In the genomic region with DNA sequence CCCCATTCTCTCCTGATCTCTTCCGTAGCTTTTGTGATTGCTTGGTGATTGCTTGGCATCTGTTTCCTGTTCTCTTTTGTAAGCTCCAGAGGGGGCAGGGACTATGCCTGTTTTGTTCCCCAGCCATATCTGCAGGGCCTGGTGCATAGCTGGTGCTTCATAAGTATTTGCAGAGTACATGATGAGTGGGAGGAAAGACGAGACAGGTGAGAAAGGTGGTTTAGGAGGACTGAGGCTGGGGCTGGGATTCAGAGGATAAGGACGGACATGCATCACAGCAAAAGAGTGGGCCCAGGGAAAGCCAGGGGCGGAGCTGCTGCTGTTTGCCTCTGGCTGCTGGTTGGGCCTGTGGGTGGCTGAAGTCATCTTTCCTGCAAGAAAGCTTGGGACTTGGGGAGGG, we compare ENCODE assay signal across 14 cellular contexts.
DNase-seq lines count a peak whose midpoint lies in the region; ATAC-seq and TF ChIP-seq lines count a peak whose summit lies in the region.
"Had no signal": no experiment of that assay in that cellular context is flagged by ENCODE, and none has a peak within 500 bp of the region (broad histone marks: within the 10 kb centered on the region; RNA-seq: fewer than 3 reads in every experiment).

No MANE protein-coding gene starts in this region.

- peak overlapping the region; percentile 10; the same call in 1 of the 2 replicates for H3K4me2 ChIP-seq in KMS-11

- intact Hi-C loops in head of caudate nucleus (cut with DNase I): no loop called here

- no peaks in the 10 kb centered on the region for H3K27me3 ChIP-seq in KMS-11 (ENCODE audit: insufficient read depth, low read depth)
- H3K27me3 ChIP-seq: left lung had no signal

- peaks cover 92% of the 10 kb centered on the region for H3K4me1 ChIP-seq in KMS-11 (ENCODE audit: low read depth, poor library complexity, severe bottlenecking)
- H3K4me1 ChIP-seq: tibial artery had no signal

- no peaks in the 10 kb centered on the region for H3K36me3 ChIP-seq in KMS-11 (ENCODE audit: insufficient read depth)
- H3K36me3 ChIP-seq: left lung, tibial artery had no signal

- no peak for TF ChIP-seq CTCF in KMS-11 (conservative IDR thresholded peaks at IDR 0.05; ENCODE audit: low read depth, low read length)

- no peak overlapping the region for H3K4me3 ChIP-seq in KMS-11 (IDR thresholded peaks at IDR 0.05; ENCODE audit: insufficient read depth, low read depth, low read length)
- H3K4me3 ChIP-seq: left lung, tibial artery had no signal

- ATAC-seq in HG02970 (IDR thresholded peaks at IDR 0.05; ENCODE audit: low FRiP score, unreplicated experiment) (no peak), GM18867 (IDR thresholded peaks at IDR 0.05; ENCODE audit: unreplicated experiment) (no peak)
- ATAC-seq in activated CD4-positive, CD25-positive, alpha-beta regulatory T cell treated with anti-CD3 and anti-CD28 coated beads, Interleukin-2, amount 50 U/mL, for 24 hours: no peak
- ATAC-seq: activated T-cell treated with anti-CD3 and anti-CD28 coated beads, Interleukin-2, amount 50 U/mL, for 72 hours; left lung; Panc1 had no signal

- no peaks in the 10 kb centered on the region for H3K79me2 ChIP-seq in KMS-11 (ENCODE audit: insufficient read depth, low read depth)

- no peak overlapping the region for H2AFZ ChIP-seq in KMS-11 (ENCODE audit: low read depth)

- no peaks in the 10 kb centered on the region for H4K20me1 ChIP-seq in KMS-11 (ENCODE audit: insufficient read depth)

- DNase-seq in COLO668 (lab: John Stamatoyannopoulos, UW; ENCODE audit: unreplicated experiment) (peak; percentile 68), NCI-H2196 (lab: John Stamatoyannopoulos, UW; ENCODE audit: unreplicated experiment) (peak; percentile 70), head of caudate nucleus (peak in 38 of 42 donors; percentile 42 to 84 (median 64)), NCI-H1694 treated with DMSO at 0.1 percent for 48 hours (lab: John Stamatoyannopoulos, UW) (no peak)
- DNase-seq: activated CD4-positive, alpha-beta T cell treated with anti-CD3 and anti-CD28 coated beads, Interleukin-2, amount 50 U/mL, for 4 hours; activated T-cell treated with anti-CD3 and anti-CD28 coated beads, Interleukin-2, amount 50 U/mL, for 72 hours; left lung; NCI-H1105 had no signal

- H3K9ac ChIP-seq in KMS-11: no peak overlapping the region

- H3K27ac ChIP-seq in KMS-11: no peak overlapping the region
- H3K27ac ChIP-seq: left lung, tibial artery had no signal
